Comparison of ENCODE assay signal across 7 cellular contexts in genomic region chr11:124075841-124076571, GRCh38. TPM values are rescaled to one million over a fixed set of nuclear protein-coding genes. Genes with fewer than 3 reads are reported as not detected.
DNase-seq lines count a peak whose midpoint lies in the region; ATAC-seq and TF ChIP-seq lines count a peak whose summit lies in the region.

No MANE protein-coding gene starts in this region.

- H3K27me3 ChIP-seq in OCI-LY3 (ENCODE audit: low read depth, low read length) (no peaks in the 10 kb centered on the region), endodermal cell (ENCODE audit: control insufficient read depth, insufficient read depth, low read length, poor library complexity, severe bottlenecking) (no peaks in the 10 kb centered on the region)

- no peak overlapping the region for H3K9ac ChIP-seq in OCI-LY3 (ENCODE audit: low read length)
- H3K9ac ChIP-seq in endodermal cell (ENCODE audit: extremely low read depth, low read length, poor library complexity, severe bottlenecking), result no peak overlapping the region

- H3K4me1 ChIP-seq in OCI-LY3 (ENCODE audit: low read length) (peaks cover 10% of the 10 kb centered on the region), endodermal cell (ENCODE audit: control insufficient read depth, insufficient read depth, low read length) (no peaks in the 10 kb centered on the region)

- peaks cover 25% of the 10 kb centered on the region for H3K4me1 Mint-ChIP-seq in endodermal cell
- H3K4me1 Mint-ChIP-seq in natural killer cell treated with Interleukin-12 subunit alpha and Interleukin-12 subunit beta and Interleukin-15 and Interleukin-18, amount 100 ng/mL, for 72 hours (ENCODE audit: low read depth in 2 of 2), result peaks cover 3 to 5% of the 10 kb centered on the region in 2 donors

- WGBS in endodermal cell (ENCODE audit: insufficient coverage in 1 of 2, insufficient read length in 1 of 2), 2 experiments, result 94 to 95% methylated on average over 12 to 36 of the region's 36 CpGs

- H3K9me3 Mint-ChIP-seq in endodermal cell, result no peaks in the 10 kb centered on the region
- no peaks in the 10 kb centered on the region for H3K9me3 Mint-ChIP-seq in natural killer cell treated with Interleukin-12 subunit alpha and Interleukin-12 subunit beta and Interleukin-15 and Interleukin-18, amount 100 ng/mL, for 72 hours

- TF ChIP-seq CTCF in GM12875 (IDR thresholded peaks at IDR 0.05; ENCODE audit: borderline replicate concordance, insufficient read depth, low read depth, low read length), result no peak
- no peak for TF ChIP-seq CTCF in OCI-LY3 (IDR thresholded peaks at IDR 0.05; ENCODE audit: low read depth, low read length)
- no peak for TF ChIP-seq CTCF in endodermal cell (conservative IDR thresholded peaks at IDR 0.05)

- H3K4me3 Mint-ChIP-seq in endodermal cell, result peak overlapping the region; percentile 69
- no peak overlapping the region for H3K4me3 Mint-ChIP-seq in natural killer cell treated with Interleukin-12 subunit alpha and Interleukin-12 subunit beta and Interleukin-15 and Interleukin-18, amount 100 ng/mL, for 72 hours

- peak overlapping the region; percentile 27 for H3K4me2 ChIP-seq in OCI-LY3 (ENCODE audit: low read length)

- H3K36me3 ChIP-seq in OCI-LY3 (replicated peaks; ENCODE audit: low read depth, low read length), result no peaks in the 10 kb centered on the region
- H3K36me3 ChIP-seq in endodermal cell (ENCODE audit: control insufficient read depth, insufficient read depth, low read length), result no peaks in the 10 kb centered on the region

- H3K4me3 ChIP-seq in GM12875 (ENCODE audit: low read depth, low read length) (peak overlapping the region; percentile 28), OCI-LY3 (ENCODE audit: low read length) (peak overlapping the region; percentile 36; the same call in 1 of the 2 replicates), endodermal cell (ENCODE audit: low read length) (no peak overlapping the region)

- ATAC-seq in GM21529 (IDR thresholded peaks at IDR 0.05; ENCODE audit: unreplicated experiment), result peak; percentile 68
- ATAC-seq in natural killer cell treated with Interleukin-12 subunit alpha and Interleukin-12 subunit beta and Interleukin-15 and Interleukin-18, amount 100 ng/mL, for 72 hours, result peak; percentile 60 to 68

- DNase-seq in endodermal cell, result peak; percentile 49
- no peak for DNase-seq in natural killer cell treated with Interleukin-12 subunit alpha and Interleukin-12 subunit beta and Interleukin-15 and Interleukin-18, amount 100 ng/mL, for 72 hours (ENCODE audit: low spot score)
- no peak for DNase-seq in SHP77 treated with DMSO at 0.1 percent for 48 hours (lab: John Stamatoyannopoulos, UW)
- no peak for DNase-seq in inferior parietal cortex (ENCODE audit: extremely low spot score)

- H3K27me3 Mint-ChIP-seq in endodermal cell (ENCODE audit: insufficient read depth), result peaks cover 2% of the 10 kb centered on the region
- peaks cover 9 to 18% of the 10 kb centered on the region in 2 donors for H3K27me3 Mint-ChIP-seq in natural killer cell treated with Interleukin-12 subunit alpha and Interleukin-12 subunit beta and Interleukin-15 and Interleukin-18, amount 100 ng/mL, for 72 hours

- H3K27ac Mint-ChIP-seq in endodermal cell, result peak overlapping the region; percentile 77
- no peak overlapping the region for H3K27ac Mint-ChIP-seq in natural killer cell treated with Interleukin-12 subunit alpha and Interleukin-12 subunit beta and Interleukin-15 and Interleukin-18, amount 100 ng/mL, for 72 hours

- H3K36me3 Mint-ChIP-seq in endodermal cell (ENCODE audit: low read depth), result no peaks in the 10 kb centered on the region
- H3K36me3 Mint-ChIP-seq in natural killer cell treated with Interleukin-12 subunit alpha and Interleukin-12 subunit beta and Interleukin-15 and Interleukin-18, amount 100 ng/mL, for 72 hours, result no peaks in the 10 kb centered on the region

- H3K27ac ChIP-seq in OCI-LY3 (ENCODE audit: low read length) (no peak overlapping the region), endodermal cell (ENCODE audit: low read depth, low read length) (no peak overlapping the region)

- H3K9me3 ChIP-seq in OCI-LY3 (ENCODE audit: insufficient read depth, low read length), result no peaks in the 10 kb centered on the region
- H3K9me3 ChIP-seq in endodermal cell (ENCODE audit: control insufficient read depth, low read length), result no peaks in the 10 kb centered on the region

- H4K20me1 ChIP-seq in OCI-LY3 (ENCODE audit: insufficient read depth, low read length), result no peaks in the 10 kb centered on the region

- H2AFZ ChIP-seq in OCI-LY3 (ENCODE audit: low read depth, low read length), result no peak overlapping the region

- no peaks in the 10 kb centered on the region for H3K79me2 ChIP-seq in OCI-LY3 (ENCODE audit: low read length)

RNA-seq across cellular contexts. Expression of gene OR10G7, which starts 34.9 kb away (rescaled TPM):
- total RNA-seq in endodermal cell, result not detected
- polyA plus RNA-seq in endodermal cell (2013, experiment 1 of 2), result not detected
- polyA plus RNA-seq in endodermal cell (2013, experiment 2 of 2), result not detected
- total RNA-seq in natural killer cell treated with Interleukin-12 subunit alpha and Interleukin-12 subunit beta and Interleukin-15 and Interleukin-18, amount 100 ng/mL, for 72 hours, result not detected

RNA-seq across cellular contexts. Expression of gene VWA5A, which starts 39.2 kb away (rescaled TPM):
- 10 to 100 TPM; 38.3 to 65.4 TPM for total RNA-seq in endodermal cell
- 20.8 TPM for polyA plus RNA-seq in endodermal cell (2013, experiment 1 of 2)
- polyA plus RNA-seq in endodermal cell (2013, experiment 2 of 2), result 18.0 TPM
- 10 to 100 TPM in 1 of 2 donors, 1 to 10 TPM in 1; 4.4 to 12.5 TPM for total RNA-seq in natural killer cell treated with Interleukin-12 subunit alpha and Interleukin-12 subunit beta and Interleukin-15 and Interleukin-18, amount 100 ng/mL, for 72 hours

RNA-seq across cellular contexts. Expression of gene OR10G8, which starts 49.4 kb away (rescaled TPM):
- not detected for total RNA-seq in endodermal cell
- polyA plus RNA-seq in endodermal cell (2013, experiment 1 of 2), result not detected
- not detected for polyA plus RNA-seq in endodermal cell (2013, experiment 2 of 2)
- not detected for total RNA-seq in natural killer cell treated with Interleukin-12 subunit alpha and Interleukin-12 subunit beta and Interleukin-15 and Interleukin-18, amount 100 ng/mL, for 72 hours

RNA-seq across cellular contexts. Expression of gene OR10G9, which starts 53.2 kb away (rescaled TPM):
- not detected for total RNA-seq in endodermal cell
- not detected for polyA plus RNA-seq in endodermal cell (2013, experiment 1 of 2)
- not detected for polyA plus RNA-seq in endodermal cell (2013, experiment 2 of 2)
- not detected for total RNA-seq in natural killer cell treated with Interleukin-12 subunit alpha and Interleukin-12 subunit beta and Interleukin-15 and Interleukin-18, amount 100 ng/mL, for 72 hours
